Comparison of ENCODE assay signal across 12 cellular contexts in genomic region chr15:64443016-64443415, GRCh38. TPM values are rescaled to one million over a fixed set of nuclear protein-coding genes. Genes with fewer than 3 reads are reported as not detected.
DNase-seq lines count a peak whose midpoint lies in the region; ATAC-seq, FAIRE-seq and TF ChIP-seq lines count a peak whose summit lies in the region.
"Had no signal": no experiment of that assay in that cellular context is flagged by ENCODE, and none has a peak within 500 bp of the region (broad histone marks: within the 10 kb centered on the region; RNA-seq: fewer than 3 reads in every experiment).

No MANE protein-coding gene starts in this region.

- BruUV-seq in endothelial cell of umbilical vein (replicated peaks; lab: Mats Ljungman, UMichigan): no TSS peak

- TF ChIP-seq POLR2A in endothelial cell of umbilical vein (IDR thresholded peaks at IDR 0.05; ENCODE audit: low read depth, low read length): no peak

- H3K27ac Mint-ChIP-seq in activated CD4-positive, alpha-beta T cell treated with anti-CD3 and anti-CD28 coated beads for 36 hours: peak overlapping the region; percentile 93

- H3K4me2 ChIP-seq in endothelial cell of umbilical vein (ENCODE audit: insufficient read depth, low read length): peak overlapping the region; percentile 82

- no peak for TF ChIP-seq CTCF in WERI-Rb-1 (IDR thresholded peaks at IDR 0.05; ENCODE audit: low read depth, low read length)
- no peak for TF ChIP-seq CTCF in endothelial cell of umbilical vein (IDR thresholded peaks at IDR 0.05; ENCODE audit: extremely low read depth in 1 of 2, insufficient read depth in 1 of 2, low read depth in 1 of 2, low read length in 2 of 2)

- CTCF ChIA-PET in activated CD4-positive, alpha-beta T cell treated with anti-CD3 and anti-CD28 coated beads for 36 hours (lab: Charles Lee): interaction anchor here (0.9 to 1.1 kb wide), 3 partner anchors 9 to 211 kb away, joined by 3 to 5 read pairs (median 4); no protein-coding TSS in a partner anchor
- CTCF ChIA-PET in endothelial cell of umbilical vein (lab: Charles Lee): interaction anchor here (1.2 to 3.1 kb wide), 2 partner anchors 16 to 17 kb away, joined by 4 to 14 read pairs; partner anchors contain the start of gene ZNF609

- peak overlapping the region; percentile 49 for H3K27ac ChIP-seq in WERI-Rb-1
- H3K27ac ChIP-seq in endothelial cell of umbilical vein (ENCODE audit: insufficient read depth, low read depth, low read length): peak overlapping the region; percentile 97
- peak overlapping the region; percentile 30 for H3K27ac ChIP-seq in subcutaneous abdominal adipose tissue (ENCODE audit: low read depth, low read length)

- H3K4me3 Mint-ChIP-seq in activated CD4-positive, alpha-beta T cell treated with anti-CD3 and anti-CD28 coated beads for 36 hours: peak overlapping the region; percentile 17

- H3K9me3 ChIP-seq in WERI-Rb-1 (ENCODE audit: severe bottlenecking) (no peaks in the 10 kb centered on the region), endothelial cell of umbilical vein (replicated peaks; ENCODE audit: control insufficient read depth, insufficient read depth, low read length) (no peaks in the 10 kb centered on the region), subcutaneous abdominal adipose tissue (ENCODE audit: control insufficient read depth in 5 of 5, low read length in 5 of 5) (no peaks in the 10 kb centered on the region)
- H3K9me3 ChIP-seq: MG63 had no signal

- H2AFZ ChIP-seq in endothelial cell of umbilical vein (ENCODE audit: low read depth, low read length): peak overlapping the region; percentile 24

- no peak overlapping the region for H3K4me3 ChIP-seq in WERI-Rb-1 (ENCODE audit: low read depth, low read length)
- H3K4me3 ChIP-seq in endothelial cell of umbilical vein (replicated peaks in 1 of 3; ENCODE audit: insufficient read depth in 1 of 3, low read depth in 1 of 3, low read length in 3 of 3): no peak overlapping the region
- H3K4me3 ChIP-seq in subcutaneous abdominal adipose tissue (ENCODE audit: low read depth in 1 of 5, low read length in 5 of 5): no peak overlapping the region
- H3K4me3 ChIP-seq: MG63 had no signal

- no peaks in the 10 kb centered on the region for H3K9me3 Mint-ChIP-seq in activated CD4-positive, alpha-beta T cell treated with anti-CD3 and anti-CD28 coated beads for 36 hours (ENCODE audit: low read depth)

- intact Hi-C loops in activated CD4-positive, alpha-beta T cell treated with anti-CD3 and anti-CD28 coated beads for 36 hours (cut with DNase I, micrococcal nuclease): loop anchor here (5.0 to 10.0 kb wide), 2 partner anchors 61 to 452 kb away; partner anchors contain the start of gene PCLAF (in 1 of the 2)
- intact Hi-C loops in endothelial cell of umbilical vein (cut with micrococcal nuclease): no loop called here

- dilution Hi-C loops in endothelial cell of umbilical vein (cut with MboI; ENCODE audit: extremely low pct_ligation_motif_present, low sequenced_read_pairs): no loop called here

- H4K20me1 ChIP-seq in endothelial cell of umbilical vein (replicated peaks; ENCODE audit: control insufficient read depth, extremely low read depth, insufficient read depth, low read length): no peaks in the 10 kb centered on the region

- H3K36me3 ChIP-seq in WERI-Rb-1 (peaks cover 8% of the 10 kb centered on the region), endothelial cell of umbilical vein (ENCODE audit: control insufficient read depth in 2 of 2, extremely low read depth in 1 of 2, insufficient read depth in 2 of 2, low read length in 2 of 2) (peaks cover under 1 to 7% of the 10 kb centered on the region in 2 experiments), subcutaneous abdominal adipose tissue (ENCODE audit: control insufficient read depth in 5 of 5, insufficient read depth in 5 of 5, low read length in 5 of 5) (peaks cover 13 to 22% (median 16%) of the 10 kb centered on the region in 5 donors)

- peaks cover 34% of the 10 kb centered on the region for H3K4me1 ChIP-seq in endothelial cell of umbilical vein (ENCODE audit: control insufficient read depth, extremely low read depth, insufficient read depth, low read length)
- H3K4me1 ChIP-seq in subcutaneous abdominal adipose tissue (ENCODE audit: control insufficient read depth in 5 of 5, insufficient read depth in 5 of 5, low read length in 5 of 5): peaks cover 0 to 10% (median 3%) of the 10 kb centered on the region in 5 donors

- no peaks in the 10 kb centered on the region for H3K79me2 ChIP-seq in endothelial cell of umbilical vein (ENCODE audit: control insufficient read depth, insufficient read depth, low read length)

- no peak for DNase-seq in activated CD4-positive, alpha-beta T cell treated with anti-CD3 and anti-CD28 coated beads for 36 hours
- no peak for DNase-seq in activated CD4-positive, alpha-beta T cell treated with anti-CD3 and anti-CD28 coated beads for 1 hour
- DNase-seq in WERI-Rb-1: no peak
- DNase-seq in endothelial cell of umbilical vein (ENCODE audit: low read depth, low spot score): no peak
- DNase-seq in retina: no peak
- DNase-seq: cerebellar nuclear complex, MG63, substantia nigra had no signal

- POLR2A ChIA-PET in activated CD4-positive, alpha-beta T cell treated with anti-CD3 and anti-CD28 coated beads for 36 hours (lab: Charles Lee): interaction anchor here (0.6 to 1.0 kb wide), 2 partner anchors 34 to 451 kb away, joined by 4 read pairs; no protein-coding TSS in a partner anchor
- POLR2A ChIA-PET in endothelial cell of umbilical vein (lab: Charles Lee): interaction anchor here (0.5 kb wide), 1 partner anchor 195 kb away, joined by 6 read pairs; no protein-coding TSS in a partner anchor

- H3K36me3 Mint-ChIP-seq in activated CD4-positive, alpha-beta T cell treated with anti-CD3 and anti-CD28 coated beads for 36 hours (ENCODE audit: low read depth): peaks cover 22% of the 10 kb centered on the region

- H3K4me1 Mint-ChIP-seq in activated CD4-positive, alpha-beta T cell treated with anti-CD3 and anti-CD28 coated beads for 36 hours: peaks cover 66% of the 10 kb centered on the region

- no peak for ATAC-seq in activated CD4-positive, alpha-beta T cell treated with anti-CD3 and anti-CD28 coated beads for 36 hours
- ATAC-seq in GM21526 (IDR thresholded peaks at IDR 0.05; ENCODE audit: low FRiP score, unreplicated experiment) (no peak), GM18502 (IDR thresholded peaks at IDR 0.05; ENCODE audit: poor library complexity, unreplicated experiment) (no peak)

- H3K27me3 Mint-ChIP-seq in activated CD4-positive, alpha-beta T cell treated with anti-CD3 and anti-CD28 coated beads for 36 hours: no peaks in the 10 kb centered on the region

- H3K9ac ChIP-seq in endothelial cell of umbilical vein (replicated peaks; ENCODE audit: extremely low read depth, insufficient read depth, low read length): peak overlapping the region; percentile 75
- no peak overlapping the region for H3K9ac ChIP-seq in subcutaneous abdominal adipose tissue (ENCODE audit: low read length in 5 of 5)

- H3K27me3 ChIP-seq in WERI-Rb-1 (ENCODE audit: insufficient read depth, low read depth, severe bottlenecking) (no peaks in the 10 kb centered on the region), endothelial cell of umbilical vein (ENCODE audit: control insufficient read depth in 2 of 2, insufficient read depth in 2 of 2, low read length in 2 of 2) (no peaks in the 10 kb centered on the region), subcutaneous abdominal adipose tissue (ENCODE audit: control insufficient read depth in 5 of 5, insufficient read depth in 4 of 5, low read length in 5 of 5) (no peaks in the 10 kb centered on the region)
- H3K27me3 ChIP-seq: MG63 had no signal

- FAIRE-seq in endothelial cell of umbilical vein (lab: Jason Lieb, UNC): no peak
- FAIRE-seq: A204.1 had no signal

- no peaks in the 10 kb centered on the region for H3K9me1 ChIP-seq in endothelial cell of umbilical vein (replicated peaks; ENCODE audit: control insufficient read depth, extremely low read depth, insufficient read depth, low read length)

TF ChIP-seq in endothelial cell of umbilical vein, 7 proteins besides CTCF, POLR2A, EP300 and RAD21:
- TF ChIP-seq MAX (IDR thresholded peaks at IDR 0.05; ENCODE audit: insufficient read depth, insufficient read length) (no peak), GATA2 (IDR thresholded peaks at IDR 0.05; ENCODE audit: insufficient read depth, insufficient read length, low read depth, low read length) (no peak), POLR2AphosphoS5 (IDR thresholded peaks at IDR 0.05; ENCODE audit: insufficient read depth, low read depth, low read length) (no peak), EZH2 (IDR thresholded peaks at IDR 0.05; ENCODE audit: borderline replicate concordance, low read depth, low read length, severe bottlenecking) (no peak), JUN (IDR thresholded peaks at IDR 0.05; ENCODE audit: borderline replicate concordance, insufficient read depth, insufficient read length, low read depth) (no peak), FOS (IDR thresholded peaks at IDR 0.05; ENCODE audit: borderline replicate concordance, insufficient read depth, low read length) (no peak), MYC (IDR thresholded peaks at IDR 0.05; ENCODE audit: low read depth, low read length) (no peak)

RNA-seq across cellular contexts. Expression of gene ZNF609, which starts 17.4 kb away (rescaled TPM):
- 10 to 100 TPM; 39.8 to 44.5 TPM for total RNA-seq in activated CD4-positive, alpha-beta T cell treated with anti-CD3 and anti-CD28 coated beads for 36 hours
- total RNA-seq in endothelial cell of umbilical vein: 49.6 and 52.8 TPM in 2 replicates
- 15.9 and 18.2 TPM in 2 replicates for polyA plus RNA-seq in endothelial cell of umbilical vein
- 21.3 and 23.1 TPM in 2 replicates for polyA plus RNA-seq in endothelial cell of umbilical vein (2011; cell fraction: cytosol; rRNA removed)
- 34.8 and 35.1 TPM in 2 replicates for polyA plus RNA-seq in endothelial cell of umbilical vein (2011; cell fraction: nucleus; rRNA removed)
- polyA plus RNA-seq in endothelial cell of umbilical vein (2012): 23.2 and 26.3 TPM in 2 replicates
- 134 and 139 TPM in 2 replicates for polyA minus RNA-seq in endothelial cell of umbilical vein
- 12.7 TPM for polyA minus RNA-seq in endothelial cell of umbilical vein (2011; cell fraction: cytosol; rRNA and poly(A)+ RNA removed)
- polyA minus RNA-seq in endothelial cell of umbilical vein (2011; cell fraction: nucleus; rRNA and poly(A)+ RNA removed): 38.6 and 49.6 TPM in 2 replicates

RNA-seq across cellular contexts. Expression of gene TRIP4, which starts 55.4 kb away (rescaled TPM):
- 10 to 100 TPM; 13.1 to 19.6 TPM for total RNA-seq in activated CD4-positive, alpha-beta T cell treated with anti-CD3 and anti-CD28 coated beads for 36 hours
- total RNA-seq in endothelial cell of umbilical vein: 29.8 and 31.1 TPM in 2 replicates
- 9.4 and 10.9 TPM in 2 replicates for polyA plus RNA-seq in endothelial cell of umbilical vein
- 19.5 and 20.1 TPM in 2 replicates for polyA plus RNA-seq in endothelial cell of umbilical vein (2011; cell fraction: cytosol; rRNA removed)
- polyA plus RNA-seq in endothelial cell of umbilical vein (2011; cell fraction: nucleus; rRNA removed): 20.3 and 27.1 TPM in 2 replicates
- 28.2 and 35.6 TPM in 2 replicates for polyA plus RNA-seq in endothelial cell of umbilical vein (2012)
- polyA minus RNA-seq in endothelial cell of umbilical vein: 20.1 and 30.1 TPM in 2 replicates
- 6.2 TPM for polyA minus RNA-seq in endothelial cell of umbilical vein (2011; cell fraction: cytosol; rRNA and poly(A)+ RNA removed)
- 21.2 and 22.6 TPM in 2 replicates for polyA minus RNA-seq in endothelial cell of umbilical vein (2011; cell fraction: nucleus; rRNA and poly(A)+ RNA removed)

Comparison
In these comparisons a context has a peak if more than half of its experiments do, and no peak if none do; other contexts are left out.
1. H3K27ac ChIP-seq: peak in every context shown above with its lines; median percentile 97 in endothelial cell of umbilical vein; 49 in WERI-Rb-1; 30 in subcutaneous abdominal adipose tissue.